2 cellular contexts compared by ENCODE assay signal in genomic region chr17:82862758-82863645, GRCh38.
TF ChIP-seq lines count a peak whose summit lies in the region.

No MANE protein-coding gene starts in this region.

TF ChIP-seq in IMR-90, 13 proteins besides CTCF, POLR2A, EP300 and RAD21:
- TF ChIP-seq CEBPB (IDR thresholded peaks at IDR 0.05; ENCODE audit: low read depth, low read length) (no peak), FOS (IDR thresholded peaks at IDR 0.05; ENCODE audit: low read depth, low read length) (no peak), CHD1 (IDR thresholded peaks at IDR 0.05; ENCODE audit: low read depth, low read length) (no peak), NFE2L2 (IDR thresholded peaks at IDR 0.05; ENCODE audit: low read depth, low read length) (no peak), RFX5 (IDR thresholded peaks at IDR 0.05; ENCODE audit: low read depth, low read length) (no peak), ELK1 (IDR thresholded peaks at IDR 0.05; ENCODE audit: borderline replicate concordance, low read depth, low read length) (no peak), RCOR1 (IDR thresholded peaks at IDR 0.05; ENCODE audit: insufficient replicate concordance, low read length) (no peak), BHLHE40 (IDR thresholded peaks at IDR 0.05; ENCODE audit: low read depth, low read length) (no peak), MXI1 (IDR thresholded peaks at IDR 0.05; ENCODE audit: borderline replicate concordance, low read depth, low read length) (no peak), MAFK (IDR thresholded peaks at IDR 0.05; ENCODE audit: low read depth, low read length) (no peak), MAZ (IDR thresholded peaks at IDR 0.05; ENCODE audit: borderline replicate concordance, low read depth, low read length) (no peak), SMC3 (IDR thresholded peaks at IDR 0.05; ENCODE audit: low read depth, low read length) (no peak)
- TF ChIP-seq, protein P1, sequence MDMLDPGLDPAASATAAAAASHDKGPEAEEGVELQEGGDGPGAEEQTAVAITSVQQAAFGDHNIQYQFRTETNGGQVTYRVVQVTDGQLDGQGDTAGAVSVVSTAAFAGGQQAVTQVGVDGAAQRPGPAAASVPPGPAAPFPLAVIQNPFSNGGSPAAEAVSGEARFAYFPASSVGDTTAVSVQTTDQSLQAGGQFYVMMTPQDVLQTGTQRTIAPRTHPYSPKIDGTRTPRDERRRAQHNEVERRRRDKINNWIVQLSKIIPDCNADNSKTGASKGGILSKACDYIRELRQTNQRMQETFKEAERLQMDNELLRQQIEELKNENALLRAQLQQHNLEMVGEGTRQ (IDR thresholded peaks at IDR 0.05; ENCODE audit: low read depth, low read length): no peak
TF ChIP-seq in IMR-90: peak in this region for 0.

TF ChIP-seq in HepG2, 621 proteins besides CTCF, POLR2A, EP300 and RAD21:
- TF ChIP-seq ZNF224 (CRISPR knock-in tag; IDR thresholded peaks at IDR 0.05) (no peak), POLR2AphosphoS2 (IDR thresholded peaks at IDR 0.05; ENCODE audit: low read depth, low read length) (no peak), TERF1 (CRISPR knock-in tag; IDR thresholded peaks at IDR 0.05) (no peak), MBNL3 (CRISPR knock-in tag; conservative IDR thresholded peaks at IDR 0.05) (no peak), ZNF3 (CRISPR knock-in tag; IDR thresholded peaks at IDR 0.05) (no peak), TCF12 (IDR thresholded peaks at IDR 0.05) (no peak), TCF12 (CRISPR knock-in tag; IDR thresholded peaks at IDR 0.05) (no peak)
TF ChIP-seq in HepG2: peak in this region for 0.
